In the genomic region with DNA sequence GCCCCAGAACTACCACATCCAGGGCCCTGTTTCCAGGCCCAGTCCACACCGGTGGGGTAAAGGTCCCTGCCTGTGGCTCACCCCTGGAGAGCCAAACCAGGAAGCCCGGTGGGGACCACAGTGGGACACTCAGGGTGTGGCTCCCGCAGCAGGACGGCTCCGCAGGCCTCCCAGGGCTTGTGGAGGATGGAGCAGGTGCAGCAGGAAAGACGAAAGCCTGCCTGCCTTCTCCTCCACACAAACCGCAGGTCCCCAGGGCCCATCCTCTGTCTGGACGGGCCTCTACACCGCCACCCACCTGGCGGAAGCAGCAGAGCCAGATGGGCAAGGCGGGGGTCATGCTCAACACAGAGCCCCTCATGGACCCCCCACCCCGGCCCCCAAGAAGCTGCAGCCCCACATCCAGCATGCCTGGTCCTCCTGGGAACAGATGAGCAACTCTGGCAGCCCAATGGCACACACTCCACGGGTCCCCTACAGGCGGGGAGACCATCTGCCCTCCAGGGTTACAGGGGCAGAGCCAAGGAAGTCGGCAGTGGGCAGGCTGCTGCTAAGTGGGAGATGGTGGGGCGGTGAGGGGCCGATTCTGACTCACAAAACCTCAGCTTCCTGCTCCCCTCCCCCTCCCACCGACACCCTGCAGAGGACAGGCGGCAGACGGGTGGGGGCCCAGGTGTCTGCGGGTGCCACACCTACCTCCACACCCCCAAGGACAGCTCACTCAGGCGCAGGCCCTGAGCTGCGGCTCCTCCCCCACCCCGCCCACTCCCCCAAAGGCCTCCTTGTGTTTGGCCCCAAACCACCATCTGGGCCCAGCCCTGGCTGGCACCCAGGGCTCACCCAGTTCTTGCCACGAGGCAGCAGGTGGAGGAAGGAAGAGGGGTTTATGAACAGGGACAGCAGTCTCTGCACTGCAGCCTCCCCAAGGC, we compare ENCODE assay signal across 1 cellular context.
TF ChIP-seq lines count a peak whose summit lies in the region.

No MANE protein-coding gene starts in this region.

TF ChIP-seq in GM12878, 131 proteins besides CTCF, POLR2A, EP300 and RAD21 (continued from another document):
- 0 out of 2 replicates have a peak, but pooled peaks have one; percentile 26 for TF ChIP-seq YY1 (IDR thresholded peaks at IDR 0.05; ENCODE audit: low read depth, low read length)
- TF ChIP-seq DPF2 (IDR thresholded peaks at IDR 0.05) = peak; percentile 84
- TF ChIP-seq ZNF24 (IDR thresholded peaks at IDR 0.05) = no peak
- peak; percentile 69; the same call in 1 of the 2 replicates for TF ChIP-seq JUNB (IDR thresholded peaks at IDR 0.05)
- TF ChIP-seq SKIL (IDR thresholded peaks at IDR 0.05; ENCODE audit: low read depth, poor library complexity, severe bottlenecking) = peak; percentile 78
- TF ChIP-seq EED (IDR thresholded peaks at IDR 0.05; ENCODE audit: low read depth) = peak; percentile 86
- peak; percentile 30; the same call in 1 of the 2 replicates for TF ChIP-seq POLR2AphosphoS5 (IDR thresholded peaks at IDR 0.05; ENCODE audit: low read length)
- 0 out of 3 replicates have a peak, but pooled peaks have one; percentile 30 for TF ChIP-seq POU2F2 (IDR thresholded peaks at IDR 0.05; ENCODE audit: borderline replicate concordance, low read depth, low read length)
- no peak for TF ChIP-seq HDAC2 (IDR thresholded peaks at IDR 0.05)
- TF ChIP-seq, protein P1, sequence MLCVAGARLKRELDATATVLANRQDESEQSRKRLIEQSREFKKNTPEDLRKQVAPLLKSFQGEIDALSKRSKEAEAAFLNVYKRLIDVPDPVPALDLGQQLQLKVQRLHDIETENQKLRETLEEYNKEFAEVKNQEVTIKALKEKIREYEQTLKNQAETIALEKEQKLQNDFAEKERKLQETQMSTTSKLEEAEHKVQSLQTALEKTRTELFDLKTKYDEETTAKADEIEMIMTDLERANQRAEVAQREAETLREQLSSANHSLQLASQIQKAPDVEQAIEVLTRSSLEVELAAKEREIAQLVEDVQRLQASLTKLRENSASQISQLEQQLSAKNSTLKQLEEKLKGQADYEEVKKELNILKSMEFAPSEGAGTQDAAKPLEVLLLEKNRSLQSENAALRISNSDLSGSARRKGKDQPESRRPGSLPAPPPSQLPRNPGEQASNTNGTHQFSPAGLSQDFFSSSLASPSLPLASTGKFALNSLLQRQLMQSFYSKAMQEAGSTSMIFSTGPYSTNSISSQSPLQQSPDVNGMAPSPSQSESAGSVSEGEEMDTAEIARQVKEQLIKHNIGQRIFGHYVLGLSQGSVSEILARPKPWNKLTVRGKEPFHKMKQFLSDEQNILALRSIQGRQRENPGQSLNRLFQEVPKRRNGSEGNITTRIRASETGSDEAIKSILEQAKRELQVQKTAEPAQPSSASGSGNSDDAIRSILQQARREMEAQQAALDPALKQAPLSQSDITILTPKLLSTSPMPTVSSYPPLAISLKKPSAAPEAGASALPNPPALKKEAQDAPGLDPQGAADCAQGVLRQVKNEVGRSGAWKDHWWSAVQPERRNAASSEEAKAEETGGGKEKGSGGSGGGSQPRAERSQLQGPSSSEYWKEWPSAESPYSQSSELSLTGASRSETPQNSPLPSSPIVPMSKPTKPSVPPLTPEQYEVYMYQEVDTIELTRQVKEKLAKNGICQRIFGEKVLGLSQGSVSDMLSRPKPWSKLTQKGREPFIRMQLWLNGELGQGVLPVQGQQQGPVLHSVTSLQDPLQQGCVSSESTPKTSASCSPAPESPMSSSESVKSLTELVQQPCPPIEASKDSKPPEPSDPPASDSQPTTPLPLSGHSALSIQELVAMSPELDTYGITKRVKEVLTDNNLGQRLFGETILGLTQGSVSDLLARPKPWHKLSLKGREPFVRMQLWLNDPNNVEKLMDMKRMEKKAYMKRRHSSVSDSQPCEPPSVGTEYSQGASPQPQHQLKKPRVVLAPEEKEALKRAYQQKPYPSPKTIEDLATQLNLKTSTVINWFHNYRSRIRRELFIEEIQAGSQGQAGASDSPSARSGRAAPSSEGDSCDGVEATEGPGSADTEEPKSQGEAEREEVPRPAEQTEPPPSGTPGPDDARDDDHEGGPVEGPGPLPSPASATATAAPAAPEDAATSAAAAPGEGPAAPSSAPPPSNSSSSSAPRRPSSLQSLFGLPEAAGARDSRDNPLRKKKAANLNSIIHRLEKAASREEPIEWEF (IDR thresholded peaks at IDR 0.05; ENCODE audit: insufficient replicate concordance, low read depth, low read length) = no peak
- peak; percentile 74 for TF ChIP-seq SP1 (IDR thresholded peaks at IDR 0.05; ENCODE audit: low read depth, low read length)
- peak; percentile 69 for TF ChIP-seq MLLT1 (IDR thresholded peaks at IDR 0.05)
- peak; percentile 57; the same call in 1 of the 2 replicates for TF ChIP-seq MTA2 (IDR thresholded peaks at IDR 0.05; ENCODE audit: low read depth)
- no peak; the same call in 1 of the 2 replicates for TF ChIP-seq SIN3A (IDR thresholded peaks at IDR 0.05; ENCODE audit: low read depth, low read length)
- TF ChIP-seq CBX5 (IDR thresholded peaks at IDR 0.05; ENCODE audit: low read depth) = no peak
- TF ChIP-seq NBN (IDR thresholded peaks at IDR 0.05) = peak; percentile 74; the same call in 1 of the 2 replicates
- TF ChIP-seq KDM1A (IDR thresholded peaks at IDR 0.05; ENCODE audit: borderline replicate concordance) = no peak
- TF ChIP-seq IKZF2 (IDR thresholded peaks at IDR 0.05) = peak; percentile 52 to 65; a peak in 3 of 4 replicates
- peak; percentile 56 to 70; a peak in 1 of 4 replicates for TF ChIP-seq BHLHE40 (IDR thresholded peaks at IDR 0.05; ENCODE audit: borderline replicate concordance in 1 of 2, low read depth in 2 of 2, low read length in 1 of 2)
- TF ChIP-seq ZNF207 (IDR thresholded peaks at IDR 0.05; ENCODE audit: borderline replicate concordance) = peak; percentile 23; the same call in 1 of the 2 replicates
- TF ChIP-seq TBL1XR1 (IDR thresholded peaks at IDR 0.05; ENCODE audit: low read depth, low read length) = peak; percentile 63; the same call in 1 of the 2 replicates
- TF ChIP-seq RFX5 (IDR thresholded peaks at IDR 0.05; ENCODE audit: low read depth, low read length) = peak; percentile 46; the same call in 1 of the 2 replicates
- no peak for TF ChIP-seq ZSCAN29 (IDR thresholded peaks at IDR 0.05)
- no peak for TF ChIP-seq CHD4 (IDR thresholded peaks at IDR 0.05)
- no peak for TF ChIP-seq NFYA (IDR thresholded peaks at IDR 0.05; ENCODE audit: borderline replicate concordance, low read depth, low read length)
- TF ChIP-seq BACH1 (IDR thresholded peaks at IDR 0.05; ENCODE audit: borderline replicate concordance) = peak; percentile 59; the same call in 1 of the 2 replicates
- TF ChIP-seq MAX (IDR thresholded peaks at IDR 0.05; ENCODE audit: low read depth, low read length) = 0 out of 2 replicates have a peak, but pooled peaks have one; percentile 11
- peak; percentile 62; the same call in 1 of the 2 replicates for TF ChIP-seq CREB1 (IDR thresholded peaks at IDR 0.05; ENCODE audit: low read depth)
- TF ChIP-seq IRF4 (IDR thresholded peaks at IDR 0.05; ENCODE audit: low read depth, low read length) = peak; percentile 36; the same call in 1 of the 2 replicates
- TF ChIP-seq STAT1 (conservative IDR thresholded peaks at IDR 0.05) = no peak
- peak; percentile 67; the same call in 1 of the 2 replicates for TF ChIP-seq BCL11A (IDR thresholded peaks at IDR 0.05; ENCODE audit: low read depth, low read length)
